In the genomic region with DNA sequence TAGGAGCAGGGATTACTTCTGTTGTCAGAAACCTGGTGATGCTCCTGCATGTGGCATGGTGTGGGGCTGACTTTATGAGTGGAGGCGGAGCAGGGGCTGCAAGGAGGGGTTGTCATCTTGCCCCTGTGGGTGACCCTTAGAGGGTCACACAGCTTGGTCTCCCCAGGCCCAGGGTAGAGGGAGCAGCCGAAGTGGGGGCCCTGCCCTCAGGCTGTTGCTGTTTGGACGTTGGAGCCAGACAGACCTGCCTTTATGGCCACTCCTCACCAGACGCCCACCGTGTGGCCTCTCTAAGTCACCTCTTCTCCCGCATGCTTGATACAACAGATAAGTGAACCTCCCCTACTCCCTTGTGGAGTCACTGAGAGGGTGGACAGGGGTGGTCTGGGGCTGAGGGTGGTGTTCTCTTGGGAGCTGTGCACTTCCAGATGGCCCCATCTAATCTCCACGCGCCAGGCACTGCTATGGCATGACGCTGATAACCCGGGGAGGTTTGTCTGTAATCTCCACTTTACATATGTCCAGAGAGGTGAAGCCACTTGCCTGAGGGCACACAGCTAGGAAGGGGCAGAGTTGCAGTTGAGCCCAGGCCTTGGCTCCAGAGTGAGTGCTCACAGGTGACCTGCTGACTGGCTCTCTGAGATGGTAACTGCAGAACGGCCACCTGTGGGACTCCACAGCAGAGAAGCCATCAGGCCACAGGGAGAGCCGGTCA, we compare ENCODE assay signal across 12 cellular contexts. TPM values are rescaled to one million over a fixed set of nuclear protein-coding genes. Genes with fewer than 3 reads are reported as not detected.
DNase-seq lines count a peak whose midpoint lies in the region; ATAC-seq, FAIRE-seq and TF ChIP-seq lines count a peak whose summit lies in the region.
"Had no signal": no experiment of that assay in that cellular context is flagged by ENCODE, and none has a peak within 500 bp of the region (broad histone marks: within the 10 kb centered on the region; RNA-seq: fewer than 3 reads in every experiment).

No MANE protein-coding gene starts in this region.

- FAIRE-seq in HepG2 (lab: Jason Lieb, UNC): no peak
- FAIRE-seq: TTC549 had no signal

- peaks cover 65% of the 10 kb centered on the region for H3K79me2 ChIP-seq in HepG2 (ENCODE audit: insufficient read depth, low read length)

- no peak overlapping the region for H3K9ac ChIP-seq in HepG2 (ENCODE audit: insufficient read depth, low read depth, low read length)

- no peak for TF ChIP-seq RAD21 in HepG2 (CRISPR knock-in tag; IDR thresholded peaks at IDR 0.05)

- H3K27me3 ChIP-seq in left ventricle myocardium inferior (ENCODE audit: low read depth) (peaks cover 4% of the 10 kb centered on the region), HepG2 (ENCODE audit: control insufficient read depth in 1 of 2, insufficient read depth in 2 of 2, low read length in 2 of 2) (no peaks in the 10 kb centered on the region), stomach (no peaks in the 10 kb centered on the region)

- H3K4me3 ChIP-seq in left ventricle myocardium inferior: no peak overlapping the region
- H3K4me3 ChIP-seq in HepG2 (replicated peaks in 1 of 3; ENCODE audit: insufficient read depth in 1 of 3, low read depth in 2 of 3, low read length in 3 of 3): no peak overlapping the region
- no peak overlapping the region for H3K4me3 ChIP-seq in stomach

- peaks cover 8% of the 10 kb centered on the region; the same call in 1 of the 2 replicates for H3K27me3 Mint-ChIP-seq in WTC11 (ENCODE audit: low read depth)

- in situ Hi-C loops in HepG2 (cut with HindIII; ENCODE audit: extremely low pct_ligation_motif_present, low pct_unique_long_range_greater_than_20kb): no loop called here

- DNase-seq in left ventricle myocardium inferior: no peak
- DNase-seq in left cardiac atrium: no peak
- no peak for DNase-seq in WTC11 (ENCODE audit: low spot score)
- DNase-seq in HepG2 (ENCODE audit: low spot score): no peak
- no peak for DNase-seq in stomach
- no peak for DNase-seq in HEK293T (ENCODE audit: extremely low spot score)
- no peak for DNase-seq in stimulated activated CD4-positive, alpha-beta T cell treated with anti-CD3 and anti-CD28 coated beads, Interleukin-4, amount 100 ng/mL, for 1 hour
- DNase-seq: EL; NCI-H774; stimulated activated CD8-positive, alpha-beta memory T cell treated with anti-CD3 and anti-CD28 coated beads, Interleukin-4, amount 100 ng/mL, for 48 hours had no signal

- H3K27ac Mint-ChIP-seq in WTC11: peak overlapping the region; percentile 75; the same call in 1 of the 2 replicates

- peaks cover 70% of the 10 kb centered on the region for H3K4me1 ChIP-seq in left ventricle myocardium inferior
- peaks cover under 1% of the 10 kb centered on the region for H3K4me1 ChIP-seq in HepG2 (ENCODE audit: insufficient read depth, low read length)
- peaks cover 32 to 75% (median 65%) of the 10 kb centered on the region in 4 donors for H3K4me1 ChIP-seq in stomach

- H2AFZ ChIP-seq in HepG2 (ENCODE audit: low read length): no peak overlapping the region

- ATAC-seq in left cardiac atrium (no peak), WTC11 (no peak), HepG2 (no peak), HG03571 (IDR thresholded peaks at IDR 0.05; ENCODE audit: unreplicated experiment) (no peak)

- WGBS in HepG2 (ENCODE audit: low lambda C conversion rate): 55% methylated on average over 12 of the region's 12 CpGs
- 52 to 62% (median 56%) methylated on average over 12 of the region's 12 CpGs for WGBS in stomach, 5 donors

- no peaks in the 10 kb centered on the region for H3K9me3 ChIP-seq in left ventricle myocardium inferior (replicated peaks)
- no peaks in the 10 kb centered on the region for H3K9me3 ChIP-seq in HepG2 (ENCODE audit: low read length)
- peaks cover 0 to 5% (median 0%) of the 10 kb centered on the region in 4 donors for H3K9me3 ChIP-seq in stomach

- intact Hi-C loops in left ventricle myocardium inferior (cut with micrococcal nuclease): no loop called here
- intact Hi-C loops in left cardiac atrium (cut with DNase I): no loop called here
- intact Hi-C loops in HepG2 (cut with micrococcal nuclease; ENCODE audit: unreplicated experiment): no loop called here
- intact Hi-C loops in stomach (cut with DNase I; ENCODE audit: low total_unique reads): no loop called here

- H3K36me3 ChIP-seq in left ventricle myocardium inferior (peaks cover 15% of the 10 kb centered on the region), HepG2 (replicated peaks in 1 of 2; ENCODE audit: control insufficient read depth in 1 of 2, insufficient read depth in 2 of 2, low read length in 2 of 2) (peaks cover 14 to 47% of the 10 kb centered on the region in 2 experiments), stomach (peaks cover 15 to 47% (median 29%) of the 10 kb centered on the region in 4 donors)

- POLR2A ChIA-PET in WTC11 (lab: Charles Lee) (interaction anchor here (0.5 kb wide), 1 partner anchor 302 kb away, joined by 3 read pairs; no protein-coding TSS in a partner anchor), HepG2 (lab: Yijun Ruan, JAX) (no interaction called here), HEK293T (lab: Yijun Ruan, JAX) (interaction anchor here (1.4 kb wide), 1 partner anchor 9 kb away, joined by 4 read pairs; no protein-coding TSS in a partner anchor)

- CTCF ChIA-PET in WTC11 (lab: Charles Lee): interaction anchor here (1.0 kb wide), 1 partner anchor 8 kb away, joined by 4 read pairs; no protein-coding TSS in a partner anchor
- CTCF ChIA-PET in HepG2 (lab: Yijun Ruan, JAX; ENCODE audit: low intra/inter-chr PET ratio, low total read pairs): no interaction called here
- CTCF ChIA-PET in HEK293T (lab: Yijun Ruan, JAX): no interaction called here

- H3K4me2 ChIP-seq in HepG2 (ENCODE audit: low read depth, low read length): no peak overlapping the region

- H3K9me3 Mint-ChIP-seq in WTC11: peaks cover 9% of the 10 kb centered on the region

- no TSS peak for BruUV-seq in HepG2 (replicated peaks; lab: Mats Ljungman, UMichigan)

- no peaks in the 10 kb centered on the region for H3K4me1 Mint-ChIP-seq in WTC11

- TF ChIP-seq POLR2A in HepG2 (IDR thresholded peaks at IDR 0.05; ENCODE audit: insufficient read depth in 1 of 2, low read depth in 2 of 2, low read length in 2 of 2) (no peak), stomach (IDR thresholded peaks at IDR 0.05) (no peak)

- peaks cover 46% of the 10 kb centered on the region for H3K36me3 Mint-ChIP-seq in WTC11

- TF ChIP-seq CTCF in left ventricle myocardium inferior (IDR thresholded peaks at IDR 0.05; ENCODE audit: borderline replicate concordance) (no peak), WTC11 (IDR thresholded peaks at IDR 0.05) (no peak), HepG2 (CRISPR knock-in tag; IDR thresholded peaks at IDR 0.05) (no peak), stomach (IDR thresholded peaks at IDR 0.05) (no peak)

- TF ChIP-seq EP300 in HepG2 (IDR thresholded peaks at IDR 0.05; ENCODE audit: low read depth in 2 of 2, low read length in 2 of 2) (no peak), HepG2 (CRISPR knock-in tag; IDR thresholded peaks at IDR 0.05; ENCODE audit: borderline replicate concordance) (no peak), stomach (IDR thresholded peaks at IDR 0.05) (no peak)

- peaks cover 55% of the 10 kb centered on the region for H4K20me1 ChIP-seq in HepG2 (ENCODE audit: insufficient read depth, low read length)

- H3K27ac ChIP-seq in left ventricle myocardium inferior (replicated peaks) (peak overlapping the region; percentile 63), HepG2 (ENCODE audit: extremely low read length, insufficient read depth, low read length) (no peak overlapping the region), stomach (peak overlapping the region in 4 of 5 donors; percentile 1 to 61 (median 22))

- no peak overlapping the region for H3K4me3 Mint-ChIP-seq in WTC11

RNA-seq across cellular contexts. Expression of gene MAP2K3, which starts 10.0 kb away (rescaled TPM):
- 41.7 TPM for total RNA-seq in left ventricle myocardium inferior
- total RNA-seq in left cardiac atrium: 10 to 100 TPM; 38.9 to 64.7 TPM
- 33.7 to 39.7 TPM (median 35.3 TPM) in 3 replicates for total RNA-seq in WTC11 (2021)
- total RNA-seq in HepG2 (2016; rRNA removed; fragmentation: Illumina TruSeq; extraction: Trizol): 20.5 and 39.8 TPM in 2 replicates
- total RNA-seq in HepG2 (2016; cell fraction: cytosol; rRNA removed; fragmentation: Illumina TruSeq; extraction: Trizol; ENCODE audit: low read depth): 7.7 and 8.7 TPM in 2 replicates
- total RNA-seq in HepG2 (2016; cell fraction: insoluble cytoplasmic fraction; rRNA removed; fragmentation: Illumina TruSeq; extraction: Trizol): 18.3 and 35.2 TPM in 2 replicates
- 33.7 and 35.8 TPM in 2 replicates for total RNA-seq in HepG2 (2016; cell fraction: membrane; rRNA removed; fragmentation: Illumina TruSeq; extraction: Trizol)
- total RNA-seq in HepG2 (2016; cell fraction: nucleus; rRNA removed; fragmentation: Illumina TruSeq; extraction: Trizol): 32.1 and 34.9 TPM in 2 replicates
- polyA plus RNA-seq in HepG2 (2011; rRNA removed): 27.4 and 31.9 TPM in 2 replicates
- polyA plus RNA-seq in HepG2 (2011; cell fraction: cytosol; rRNA removed): 31.3 and 32.8 TPM in 2 replicates
- 53.3 and 53.4 TPM in 2 replicates for polyA plus RNA-seq in HepG2 (2011; cell fraction: nucleus; rRNA removed)
- polyA plus RNA-seq in HepG2 (2012): 39.9 and 42.2 TPM in 2 replicates
- 14.1 and 15.9 TPM in 2 replicates for polyA plus RNA-seq in HepG2 (2016; cell fraction: cytosol; fragmentation: Illumina TruSeq; extraction: Trizol; ENCODE audit: low read depth)
- polyA plus RNA-seq in HepG2 (2016; cell fraction: insoluble cytoplasmic fraction; fragmentation: Illumina TruSeq; extraction: Trizol; ENCODE audit: low read depth): 67.2 and 88.4 TPM in 2 replicates
- 51.1 and 52.5 TPM in 2 replicates for polyA plus RNA-seq in HepG2 (2016; cell fraction: membrane; fragmentation: Illumina TruSeq; extraction: Trizol; ENCODE audit: low read depth)
- polyA plus RNA-seq in HepG2 (2016; cell fraction: nucleus; fragmentation: Illumina TruSeq; extraction: Trizol; ENCODE audit: insufficient read depth, low read depth): 86.9 and 97.6 TPM in 2 replicates
- 26.9 and 40.6 TPM in 2 replicates for polyA minus RNA-seq in HepG2 (2011; rRNA and poly(A)+ RNA removed; ENCODE audit: low replicate concordance)
- 19.3 and 21.4 TPM in 2 replicates for polyA minus RNA-seq in HepG2 (2011; cell fraction: cytosol; rRNA and poly(A)+ RNA removed)
- 16.0 and 18.3 TPM in 2 replicates for polyA minus RNA-seq in HepG2 (2011; cell fraction: nucleus; rRNA and poly(A)+ RNA removed)
- 100 to 1,000 TPM in 1 of 5 donors, 10 to 100 TPM in 4; 22.6 to 101 (median 66.2) TPM for total RNA-seq in stomach
- polyA plus RNA-seq in stomach: 10 to 100 TPM; 27.8 to 41.2 (median 40.6) TPM

RNA-seq across cellular contexts. Expression of gene NATD1, which starts 41.3 kb away (rescaled TPM):
- total RNA-seq in left ventricle myocardium inferior (17.7 TPM), left cardiac atrium (10 to 100 TPM in 1 of 2 donors, 1 to 10 TPM in 1; 8.6 to 19.4 TPM), WTC11 (2021) (10.1 to 11.2 TPM (median 11.1 TPM) in 3 replicates), HepG2 (2016; rRNA removed; fragmentation: Illumina TruSeq; extraction: Trizol) (0.31 and 0.45 TPM in 2 replicates), stomach (1 to 10 TPM; 2.2 to 9.0 (median 3.8) TPM)
- total RNA-seq in HepG2 (2016; cell fraction: cytosol; rRNA removed; fragmentation: Illumina TruSeq; extraction: Trizol; ENCODE audit: low read depth): 0.18 and 0.30 TPM in 2 replicates
- total RNA-seq in HepG2 (2016; cell fraction: insoluble cytoplasmic fraction; rRNA removed; fragmentation: Illumina TruSeq; extraction: Trizol): 0.28 and 0.43 TPM in 2 replicates
- 0.38 and 0.43 TPM in 2 replicates for total RNA-seq in HepG2 (2016; cell fraction: membrane; rRNA removed; fragmentation: Illumina TruSeq; extraction: Trizol)
- total RNA-seq in HepG2 (2016; cell fraction: nucleus; rRNA removed; fragmentation: Illumina TruSeq; extraction: Trizol): 0.34 and 0.44 TPM in 2 replicates
- polyA plus RNA-seq in HepG2 (2011; rRNA removed) (2.3 and 2.9 TPM in 2 replicates), stomach (1 to 10 TPM; 2.2 to 6.7 (median 4.9) TPM)
- 2.2 and 2.3 TPM in 2 replicates for polyA plus RNA-seq in HepG2 (2011; cell fraction: cytosol; rRNA removed)
- 2.5 and 3.4 TPM in 2 replicates for polyA plus RNA-seq in HepG2 (2011; cell fraction: nucleus; rRNA removed)
- polyA plus RNA-seq in HepG2 (2012): 2.2 and 3.4 TPM in 2 replicates
- polyA plus RNA-seq in HepG2 (2016; cell fraction: cytosol; fragmentation: Illumina TruSeq; extraction: Trizol; ENCODE audit: low read depth): 0.19 and 0.27 TPM in 2 replicates
- 0.74 and 0.80 TPM in 2 replicates for polyA plus RNA-seq in HepG2 (2016; cell fraction: insoluble cytoplasmic fraction; fragmentation: Illumina TruSeq; extraction: Trizol; ENCODE audit: low read depth)
- polyA plus RNA-seq in HepG2 (2016; cell fraction: membrane; fragmentation: Illumina TruSeq; extraction: Trizol; ENCODE audit: low read depth): 0.39 and 0.44 TPM in 2 replicates
- polyA plus RNA-seq in HepG2 (2016; cell fraction: nucleus; fragmentation: Illumina TruSeq; extraction: Trizol; ENCODE audit: insufficient read depth, low read depth): 1.1 TPM in 2 replicates
- 2.3 and 4.5 TPM in 2 replicates for polyA minus RNA-seq in HepG2 (2011; rRNA and poly(A)+ RNA removed; ENCODE audit: low replicate concordance)
- polyA minus RNA-seq in HepG2 (2011; cell fraction: cytosol; rRNA and poly(A)+ RNA removed): 1.8 and 2.8 TPM in 2 replicates
- 1.5 and 2.9 TPM in 2 replicates for polyA minus RNA-seq in HepG2 (2011; cell fraction: nucleus; rRNA and poly(A)+ RNA removed)
